30 cellular contexts compared by ENCODE assay signal in genomic region chr15:33171202-33171601, GRCh38. TPM values are rescaled to one million over a fixed set of nuclear protein-coding genes. Genes with fewer than 3 reads are reported as not detected.
A peak's percentile ranks its signal among the peaks of the same experiment; 100 is the strongest.
DNase-seq lines count a peak whose midpoint lies in the region; FAIRE-seq and TF ChIP-seq lines count a peak whose summit lies in the region.
"Had no signal": no experiment of that assay in that cellular context is flagged by ENCODE, and none has a peak within 500 bp of the region (broad histone marks: within the 10 kb centered on the region; RNA-seq: fewer than 3 reads in every experiment).

No MANE protein-coding gene starts in this region.

- no peak overlapping the region for H4K91ac ChIP-seq in H1 (replicated peaks; ENCODE audit: insufficient read length, low read length)

- no peak overlapping the region for H2BK120ac ChIP-seq in H1 (replicated peaks; ENCODE audit: low read depth, low read length)

- no peaks in the 10 kb centered on the region for H3K23me2 ChIP-seq in H1 (ENCODE audit: low read depth, low read length)

- no peak overlapping the region for H3K14ac ChIP-seq in H1 (ENCODE audit: insufficient read length)

- no peaks in the 10 kb centered on the region for H3K27me3 ChIP-seq in H1 (replicated peaks in 1 of 4; ENCODE audit: control insufficient read depth in 3 of 4, extremely low read depth in 1 of 4, insufficient read depth in 3 of 4, low read length in 3 of 4)
- no peaks in the 10 kb centered on the region for H3K27me3 ChIP-seq in neural cell (ENCODE audit: insufficient read depth, low read depth, low read length)
- H3K27me3 ChIP-seq: BE2C; BLaER1; BLaER1 treated with 17β-estradiol and CSF1 and Interleukin-3, amounts not matched to agents 10 nM and 100 nM had no signal

- H2BK12ac ChIP-seq in H1 (ENCODE audit: low read depth, low read length): no peak overlapping the region

- no peak overlapping the region for H2BK5ac ChIP-seq in H1 (ENCODE audit: low read depth, low read length)

- no peak for FAIRE-seq in H1 (lab: Jason Lieb, UNC)
- FAIRE-seq: A204.1, D721Med had no signal

- H3F3A ChIP-seq in neural cell (ENCODE audit: insufficient read depth, low read length, poor library complexity, severe bottlenecking): no peaks in the 10 kb centered on the region

- TF ChIP-seq RAD21 in H1 (IDR thresholded peaks at IDR 0.05 in 1 of 2, conservative IDR thresholded peaks at IDR 0.05 in 1 of 2; ENCODE audit: low read depth in 2 of 2, low read length in 2 of 2): no peak
- TF ChIP-seq RAD21 in neural cell (conservative IDR thresholded peaks at IDR 0.05): no peak

- peak overlapping the region; percentile 69 for H3K56ac ChIP-seq in H1 (replicated peaks; ENCODE audit: insufficient read length, low read depth, low read length)

- no peaks in the 10 kb centered on the region for H3K9me2 ChIP-seq in neural cell (ENCODE audit: insufficient read depth, low read length)

- no peak overlapping the region for H2AFZ ChIP-seq in H1 (ENCODE audit: low read length)
- H2AFZ ChIP-seq in neural cell (ENCODE audit: low read depth, low read length): no peak overlapping the region

- H2AK5ac ChIP-seq in H1 (ENCODE audit: low read depth, low read length): no peak overlapping the region

- POLR2A ChIA-PET in H1 (lab: Charles Lee; ENCODE audit: partially characterized antibody): no interaction called here

- no peaks in the 10 kb centered on the region for H4K20me1 ChIP-seq in H1 (replicated peaks in 1 of 2; ENCODE audit: control insufficient read depth in 1 of 2, insufficient read depth in 2 of 2, low read length in 2 of 2)
- H4K20me1 ChIP-seq in neural cell (ENCODE audit: insufficient read depth): no peaks in the 10 kb centered on the region
- H4K20me1 ChIP-seq: BLaER1; BLaER1 treated with 17β-estradiol and CSF1 and Interleukin-3, amounts not matched to agents 10 nM and 100 nM had no signal

- no peak overlapping the region for H2BK20ac ChIP-seq in H1 (ENCODE audit: low read length)

- no peak overlapping the region for H2BK15ac ChIP-seq in H1 (ENCODE audit: low read length)

- no peaks in the 10 kb centered on the region for H3K79me1 ChIP-seq in H1 (ENCODE audit: low read depth, low read length)

- TF ChIP-seq EP300 in H1 (IDR thresholded peaks at IDR 0.05; ENCODE audit: borderline replicate concordance in 1 of 2, low read depth in 2 of 2, low read length in 2 of 2) (no peak), neural cell (conservative IDR thresholded peaks at IDR 0.05; ENCODE audit: poor library complexity, severe bottlenecking) (peak; percentile 94)

- no peak overlapping the region for H3K27ac ChIP-seq in H1 (ENCODE audit: low read depth, low read length)
- H3K27ac ChIP-seq in neural cell (ENCODE audit: low read length): no peak overlapping the region
- H3K27ac ChIP-seq: 22Rv1; A549; BLaER1; BLaER1 treated with 17β-estradiol and CSF1 and Interleukin-3, amounts not matched to agents 10 nM and 100 nM; C4-2B had no signal

- H3K4me3 ChIP-seq in H1 (ENCODE audit: extremely low read depth in 1 of 4, insufficient read depth in 2 of 4, low read depth in 3 of 4, low read length in 4 of 4) (no peak overlapping the region), neural cell (ENCODE audit: low read length) (no peak overlapping the region)
- H3K4me3 ChIP-seq: A549; BLaER1; BLaER1 treated with 17β-estradiol and CSF1 and Interleukin-3, amounts not matched to agents 10 nM and 100 nM had no signal

- H3K9ac ChIP-seq in H1 (replicated peaks in 1 of 4; ENCODE audit: extremely low read depth in 1 of 4, low read depth in 3 of 4, low read length in 3 of 4): no peak overlapping the region
- no peak overlapping the region for H3K9ac ChIP-seq in neural cell (ENCODE audit: low read length)
- H3K9ac ChIP-seq: BLaER1; BLaER1 treated with 17β-estradiol and CSF1 and Interleukin-3, amounts not matched to agents 10 nM and 100 nM had no signal

- TF ChIP-seq CTCF in H1 (IDR thresholded peaks at IDR 0.05; ENCODE audit: control extremely low read depth in 1 of 3, insufficient read depth in 1 of 3, low read depth in 1 of 3, low read length in 3 of 3) (no peak), neural cell (IDR thresholded peaks at IDR 0.05; ENCODE audit: poor library complexity, severe bottlenecking) (no peak)

- H3K4me2 ChIP-seq in H1 (ENCODE audit: insufficient read depth in 1 of 2, low read depth in 2 of 2, low read length in 2 of 2) (no peak overlapping the region), neural cell (ENCODE audit: low read length) (no peak overlapping the region)
- H3K4me2 ChIP-seq: A549, BLaER1 had no signal

- H3K36me3 ChIP-seq in H1 (ENCODE audit: control insufficient read depth in 2 of 4, insufficient read depth in 4 of 4, low read length in 3 of 4): no peaks in the 10 kb centered on the region
- H3K36me3 ChIP-seq in neural cell (ENCODE audit: insufficient read depth, low read length): no peaks in the 10 kb centered on the region
- H3K36me3 ChIP-seq: BE2C; BLaER1; BLaER1 treated with 17β-estradiol and CSF1 and Interleukin-3, amounts not matched to agents 10 nM and 100 nM had no signal

- H3K4ac ChIP-seq in H1 (replicated peaks; ENCODE audit: insufficient read length, low read depth, low read length): no peak overlapping the region

- no peak overlapping the region for H3K23ac ChIP-seq in H1 (ENCODE audit: insufficient read length)

- no peak for TF ChIP-seq POLR2A in H1 (IDR thresholded peaks at IDR 0.05; ENCODE audit: control extremely low read depth in 1 of 2, low read depth in 2 of 2, low read length in 2 of 2)

- CTCF ChIA-PET in H1 (lab: Charles Lee; ENCODE audit: partially characterized antibody): no interaction called here

- H3K4me1 ChIP-seq in H1 (replicated peaks in 1 of 4; ENCODE audit: control insufficient read depth in 3 of 4, insufficient read depth in 4 of 4, low read length in 3 of 4): no peaks in the 10 kb centered on the region
- H3K4me1 ChIP-seq: A549, BE2C, BLaER1, Caco-2 had no signal

- H3K18ac ChIP-seq in H1 (ENCODE audit: extremely low read depth, low read length): no peak overlapping the region

- WGBS in H1 (ENCODE audit: extremely low coverage in 1 of 2, insufficient coverage in 1 of 2, insufficient read length in 1 of 2, insufficient replicate concordance in 2 of 2, low coverage in 1 of 2, low lambda C conversion rate in 2 of 2, missing lambda C conversion rate in 1 of 2), 2 experiments: 83% methylated on average over 2 of the region's 2 CpGs; no CpG with 5 or more reads in 1 of the 2 experiments

- H4K5ac ChIP-seq in H1 (ENCODE audit: insufficient read length, low read depth, low read length): no peak overlapping the region

- H3K79me2 ChIP-seq in H1 (ENCODE audit: control insufficient read depth in 1 of 2, insufficient read depth in 2 of 2, low read length in 2 of 2): no peaks in the 10 kb centered on the region
- H3K79me2 ChIP-seq in neural cell (replicated peaks; ENCODE audit: insufficient read depth, low read length): no peaks in the 10 kb centered on the region

- no peak for DNase-seq in H1 (ENCODE audit: low read depth in 1 of 2, low spot score in 2 of 2)
- DNase-seq in amniotic stem cell (lab: John Stamatoyannopoulos, UW): no peak
- DNase-seq in EL: no peak
- DNase-seq: 8988T; ACHN; AML-193; BE2C; C1 segment of cervical spinal cord; Caco-2; Calu3; CD4-positive, alpha-beta memory T cell; CD4-positive, alpha-beta T cell; CD4-positive, CD25-positive, alpha-beta regulatory T cell; CD8-positive, alpha-beta memory T cell; CD8-positive, alpha-beta T cell; COR-L47; DMS 273 treated with DMSO at 0.1 percent for 48 hours; DMS153; DMS53; DMS79; DMS79 treated with DMSO at 0.1 percent for 48 hours; DND-41 had no signal

- no peak overlapping the region for H4K8ac ChIP-seq in H1 (ENCODE audit: extremely low read depth, insufficient read depth, low read length)

- H3K9me3 ChIP-seq in H1 (ENCODE audit: insufficient read depth in 2 of 2, low read depth in 1 of 2, low read length in 1 of 2): no peaks in the 10 kb centered on the region
- H3K9me3 ChIP-seq in neural cell (ENCODE audit: low read length): no peaks in the 10 kb centered on the region
- H3K9me3 ChIP-seq: A549, BE2C, BLaER1, Caco-2 had no signal

TF ChIP-seq in H1, 55 proteins besides CTCF, POLR2A, EP300 and RAD21 (continues in another document):
- TF ChIP-seq, protein P1, sequence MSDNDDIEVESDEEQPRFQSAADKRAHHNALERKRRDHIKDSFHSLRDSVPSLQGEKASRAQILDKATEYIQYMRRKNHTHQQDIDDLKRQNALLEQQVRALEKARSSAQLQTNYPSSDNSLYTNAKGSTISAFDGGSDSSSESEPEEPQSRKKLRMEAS (IDR thresholded peaks at IDR 0.05): no peak
- no peak for TF ChIP-seq CTBP2 (IDR thresholded peaks at IDR 0.05; ENCODE audit: borderline replicate concordance, insufficient read depth, insufficient read length, low read length)
- TF ChIP-seq E2F6 (IDR thresholded peaks at IDR 0.05): no peak

TF ChIP-seq in neural cell, 6 proteins besides CTCF, POLR2A, EP300 and RAD21 (continues in another document):
- TF ChIP-seq EZH2 (IDR thresholded peaks at IDR 0.05; ENCODE audit: borderline replicate concordance, insufficient read depth, low read length, poor library complexity, severe bottlenecking) (no peak), MXI1 (conservative IDR thresholded peaks at IDR 0.05; ENCODE audit: poor library complexity, severe bottlenecking) (no peak), POLR2AphosphoS5 (IDR thresholded peaks at IDR 0.05) (peak; percentile 81)

RNA-seq across cellular contexts. Expression of gene FMN1, which starts 23.3 kb away (rescaled TPM):
- total RNA-seq in H1 (2021; fragmentation: NEBNext Ultra II Directional; extraction: Animal tissue kit (Norgen Biotek cat#: 25700)): 2.9 and 3.7 TPM in 2 replicates
- polyA plus RNA-seq in H1 (2011; rRNA removed) (0.24 and 0.27 TPM in 2 replicates), neural cell (0.26 and 0.40 TPM in 2 replicates)
- polyA plus RNA-seq in H1 (2011; cell fraction: cytosol; rRNA removed): 0.39 TPM
- polyA plus RNA-seq in H1 (2011; cell fraction: nucleus; rRNA removed): 1.7 TPM
- 0.81 to 1.4 TPM (median 0.90 TPM) in 4 replicates for polyA plus RNA-seq in H1 (2012, experiment 1 of 2)
- 0.04 TPM for polyA plus RNA-seq in H1 (2012, experiment 2 of 2)
- 1.3 TPM for polyA plus RNA-seq in H1 (2013, experiment 1 of 2)
- 1.1 TPM for polyA plus RNA-seq in H1 (2013, experiment 2 of 2)
- polyA minus RNA-seq in H1 (2011; rRNA and poly(A)+ RNA removed): 2.3 and 2.8 TPM in 2 replicates
- 1.2 TPM for polyA minus RNA-seq in H1 (2011; cell fraction: cytosol; rRNA and poly(A)+ RNA removed)
- polyA minus RNA-seq in H1 (2011; cell fraction: nucleus; rRNA and poly(A)+ RNA removed): 9.4 TPM
- polyA minus RNA-seq in neural cell: 2.2 and 3.5 TPM in 2 replicates
